In the genomic region with DNA sequence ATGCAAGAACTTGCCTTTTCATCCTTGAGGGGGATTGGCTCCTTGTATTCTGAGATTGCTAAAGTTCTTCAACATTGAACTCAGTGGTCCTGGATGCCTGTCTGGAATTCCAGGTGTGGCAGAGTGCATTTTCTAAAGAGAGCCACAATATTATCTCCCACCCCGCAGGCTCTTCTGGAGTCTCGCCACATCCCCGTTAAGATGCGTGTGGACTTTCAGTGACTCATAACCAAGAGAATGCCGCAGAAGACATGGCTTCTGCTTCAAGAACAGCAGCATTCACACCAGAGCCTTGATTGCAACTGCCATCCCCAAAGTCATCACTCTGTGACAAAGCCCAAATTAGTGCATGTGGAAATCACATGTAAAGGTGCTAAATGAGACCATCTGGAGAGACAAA, we compare ENCODE assay signal across 16 cellular contexts.
DNase-seq lines count a peak whose midpoint lies in the region; TF ChIP-seq lines count a peak whose summit lies in the region.
"Had no signal": no experiment of that assay in that cellular context is flagged by ENCODE, and none has a peak within 500 bp of the region (broad histone marks: within the 10 kb centered on the region; RNA-seq: fewer than 3 reads in every experiment).

No MANE protein-coding gene starts in this region.

- H3K27ac ChIP-seq in A673 (ENCODE audit: low read depth, low read length, poor library complexity, severe bottlenecking) = no peak overlapping the region
- H3K27ac ChIP-seq: C4-2B had no signal

- intact Hi-C loops in A673 (cut with micrococcal nuclease; ENCODE audit: unreplicated experiment) = no loop called here

- no peaks in the 10 kb centered on the region for H3K9me3 ChIP-seq in A673 (ENCODE audit: low read depth, low read length, poor library complexity, severe bottlenecking)

- TF ChIP-seq CTCF in A673 (conservative IDR thresholded peaks at IDR 0.05; ENCODE audit: low read depth, low read length) = no peak

- DNase-seq in EH (ENCODE audit: low read depth) (peak; percentile 24), H4 (ENCODE audit: low spot score) (peak; percentile 19), RPMI7951 (ENCODE audit: low read depth) (peak; percentile 30), islet precursor cell (peak; percentile 72), A673 (ENCODE audit: low spot score) (no peak), COLO829 (ENCODE audit: low spot score) (no peak), SHP77 (lab: John Stamatoyannopoulos, UW) (no peak)
- DNase-seq: ACHN; Calu3; CD4-positive, alpha-beta T cell; DMS79 treated with DMSO at 0.1 percent for 48 hours; GF-D8; GOT3; H9; KG1 had no signal

- no peak overlapping the region for H3K4me3 ChIP-seq in A673 (ENCODE audit: low read depth, low read length, poor library complexity, severe bottlenecking)

- CTCF ChIA-PET in A673 (lab: Charles Lee) = no interaction called here

- no TSS peak for BruUV-seq in A673 (replicated peaks; lab: Mats Ljungman, UMichigan)

- H3K36me3 ChIP-seq in A673 (ENCODE audit: insufficient read depth, low read length, poor library complexity, severe bottlenecking) = no peaks in the 10 kb centered on the region

- POLR2A ChIA-PET in A673 (lab: Charles Lee; ENCODE audit: low non-redundant PET) = no interaction called here

- H3K27me3 ChIP-seq in A673 (replicated peaks; ENCODE audit: insufficient read depth, low read depth, low read length, poor library complexity) = peaks cover 91% of the 10 kb centered on the region

- H3K4me1 ChIP-seq in A673 (ENCODE audit: insufficient read depth, low read length, poor library complexity, severe bottlenecking) = no peaks in the 10 kb centered on the region

Comparison
In these comparisons a context has a peak if more than half of its experiments do, and no peak if none do; other contexts are left out.
1. DNase-seq: peak in EH (single experiment), H4 (single experiment), RPMI7951 (single experiment) and islet precursor cell (single experiment); none in A673 (single experiment), COLO829 (single experiment) and SHP77 (0 of 2).